In genomic region chr17:62017912-62018311, GRCh38 we compare ENCODE assay signal across 25 cellular contexts. TPM values are rescaled to one million over a fixed set of nuclear protein-coding genes. Genes with fewer than 3 reads are reported as not detected.
DNase-seq lines count a peak whose midpoint lies in the region; FAIRE-seq and TF ChIP-seq lines count a peak whose summit lies in the region.
"Had no signal": no experiment of that assay in that cellular context is flagged by ENCODE, and none has a peak within 500 bp of the region (broad histone marks: within the 10 kb centered on the region; RNA-seq: fewer than 3 reads in every experiment).

No MANE protein-coding gene starts in this region.

- H3K27ac ChIP-seq in mammary epithelial cell (ENCODE audit: insufficient read depth, low read depth, low read length), result peak overlapping the region; percentile 43
- H3K27ac ChIP-seq in breast epithelium, result no peak overlapping the region
- peak overlapping the region; percentile 78 for H3K27ac ChIP-seq in astrocyte (ENCODE audit: low read depth, low read length)
- H3K27ac ChIP-seq in vagina, result no peak overlapping the region
- H3K27ac ChIP-seq: ovary, tibial nerve had no signal

- H3K9me3 ChIP-seq in mammary epithelial cell (replicated peaks; ENCODE audit: insufficient read depth, low read length) (no peaks in the 10 kb centered on the region), breast epithelium (no peaks in the 10 kb centered on the region), astrocyte (ENCODE audit: insufficient read depth, low read depth, low read length) (no peaks in the 10 kb centered on the region), vagina (no peaks in the 10 kb centered on the region)
- H3K9me3 ChIP-seq: BE2C, ovary, tibial nerve had no signal

- H3K4me3 Mint-ChIP-seq in astrocyte (ENCODE audit: unreplicated experiment), result no peak overlapping the region
- H3K4me3 Mint-ChIP-seq: activated naive CD8-positive, alpha-beta T cell treated with anti-CD3 and anti-CD28 coated beads, Interleukin-2, amount 50 U/mL, for 24 hours; GM23338; naive thymus-derived CD8-positive, alpha-beta T cell; stimulated activated naive CD8-positive, alpha-beta T cell treated with anti-CD3 and anti-CD28 coated beads, Interleukin-15, Interleukin-2, amounts not matched to agents 100 ng/mL and 50 ng/mL, for 24 hours; T-helper 2 cell treated with Interferon-gamma antibody and Interleukin-4, amounts not matched to agents 5 μg/mL and 100 μg/mL, for 36 hours had no signal

- H3K4me3 ChIP-seq in mammary epithelial cell (replicated peaks in 1 of 3; ENCODE audit: insufficient read depth in 1 of 3, low read depth in 2 of 3, low read length in 3 of 3), result no peak overlapping the region
- H3K4me3 ChIP-seq in breast epithelium, result no peak overlapping the region
- no peak overlapping the region for H3K4me3 ChIP-seq in astrocyte (ENCODE audit: insufficient read depth, low read depth, low read length)
- no peak overlapping the region for H3K4me3 ChIP-seq in fibroblast of pulmonary artery (replicated peaks; ENCODE audit: low read depth, low read length)
- no peak overlapping the region for H3K4me3 ChIP-seq in vagina
- H3K4me3 ChIP-seq: GM23338, ovary, tibial nerve had no signal

- H3K4me2 ChIP-seq in mammary epithelial cell (ENCODE audit: insufficient read depth, low read depth, low read length) (no peak overlapping the region), astrocyte (ENCODE audit: low read length) (peak overlapping the region; percentile 63)
- H3K4me2 ChIP-seq: GM23338 had no signal

- no TSS peak for BruUV-seq in mammary epithelial cell (replicated peaks; lab: Mats Ljungman, UMichigan)

- H4K20me1 ChIP-seq in mammary epithelial cell (ENCODE audit: insufficient read depth, low read length) (no peaks in the 10 kb centered on the region), astrocyte (ENCODE audit: insufficient read depth, low read length) (peaks cover 5% of the 10 kb centered on the region)

- H3K9ac ChIP-seq in mammary epithelial cell (ENCODE audit: insufficient read depth, low read length) (no peak overlapping the region), astrocyte (ENCODE audit: low read length) (peak overlapping the region; percentile 34)

- TF ChIP-seq POLR2A in breast epithelium (IDR thresholded peaks at IDR 0.05) (no peak), vagina (IDR thresholded peaks at IDR 0.05) (no peak)

- TF ChIP-seq CTCF in mammary epithelial cell (conservative IDR thresholded peaks at IDR 0.05 in 1 of 2, IDR thresholded peaks at IDR 0.05 in 1 of 2; ENCODE audit: extremely low read depth in 1 of 2, insufficient read depth in 1 of 2, low read depth in 1 of 2, low read length in 2 of 2) (no peak), breast epithelium (IDR thresholded peaks at IDR 0.05) (no peak), astrocyte (IDR thresholded peaks at IDR 0.05; ENCODE audit: insufficient read depth, low read depth, low read length) (no peak), fibroblast of pulmonary artery (IDR thresholded peaks at IDR 0.05; ENCODE audit: low read length, missing control alignments) (no peak), vagina (IDR thresholded peaks at IDR 0.05) (no peak)

- in situ Hi-C loops in mammary epithelial cell (cut with MboI; ENCODE audit: low sequenced_read_pairs in 2 of 2), result no loop called here

- DNase-seq in mammary epithelial cell (peak; percentile 11), breast epithelium (ENCODE audit: low spot score in 2 of 2) (no peak), astrocyte (ENCODE audit: low read depth) (peak; percentile 16), fibroblast of pulmonary artery (ENCODE audit: low read depth) (peak; percentile 20), urothelium cell line (ENCODE audit: low spot score) (no peak), vagina (ENCODE audit: extremely low spot score in 2 of 2) (no peak)
- DNase-seq in activated effector memory CD4-positive, alpha-beta T cell treated with Interleukin-2 at 50 U/mL for 16 hours, result no peak
- DNase-seq in stimulated activated CD4-positive, alpha-beta T cell treated with anti-CD3 and anti-CD28 coated beads, Interleukin-2, amount 100 ng/mL, for 48 hours, result no peak
- DNase-seq: 8988T; activated naive CD8-positive, alpha-beta T cell treated with anti-CD3 and anti-CD28 coated beads, Interleukin-2, amount 50 U/mL, for 24 hours; BE2C; DND-41; left colon; naive thymus-derived CD8-positive, alpha-beta T cell; NCI-H1105 treated with DMSO at 0.1 percent for 48 hours; NCI-H2081 treated with DMSO at 0.1 percent for 48 hours; ovary; stimulated activated CD4-positive, alpha-beta T cell treated with anti-CD3 and anti-CD28 coated beads, Interleukin-4, amount 100 ng/mL, for 4 hours had no signal

- H3K27me3 ChIP-seq in mammary epithelial cell (ENCODE audit: insufficient read depth, low read length), result no peaks in the 10 kb centered on the region
- no peaks in the 10 kb centered on the region for H3K27me3 ChIP-seq in breast epithelium
- H3K27me3 ChIP-seq in astrocyte (ENCODE audit: insufficient read depth, low read length), result no peaks in the 10 kb centered on the region
- H3K27me3 ChIP-seq in vagina, result no peaks in the 10 kb centered on the region
- H3K27me3 ChIP-seq: BE2C, ovary, tibial nerve had no signal

- no peak for FAIRE-seq in astrocyte (lab: Jason Lieb, UNC)
- FAIRE-seq in urothelium cell line (lab: Jason Lieb, UNC), result peak; percentile 35
- FAIRE-seq: HepG2, RCC 7860 had no signal

- H3K4me1 ChIP-seq in mammary epithelial cell (ENCODE audit: insufficient read depth, low read length) (no peaks in the 10 kb centered on the region), breast epithelium (no peaks in the 10 kb centered on the region), astrocyte (ENCODE audit: insufficient read depth, low read length) (peaks cover 13% of the 10 kb centered on the region), vagina (no peaks in the 10 kb centered on the region)
- H3K4me1 ChIP-seq: BE2C had no signal

- H3K4me1 Mint-ChIP-seq in astrocyte (ENCODE audit: low read depth, unreplicated experiment), result peaks cover 4% of the 10 kb centered on the region
- H3K4me1 Mint-ChIP-seq: activated naive CD8-positive, alpha-beta T cell treated with anti-CD3 and anti-CD28 coated beads, Interleukin-2, amount 50 U/mL, for 24 hours; GM23338 had no signal

- H3K27me3 Mint-ChIP-seq in astrocyte (ENCODE audit: low read depth, unreplicated experiment), result no peaks in the 10 kb centered on the region
- H3K27me3 Mint-ChIP-seq: activated naive CD8-positive, alpha-beta T cell treated with anti-CD3 and anti-CD28 coated beads, Interleukin-2, amount 50 U/mL, for 24 hours; naive thymus-derived CD8-positive, alpha-beta T cell; stimulated activated naive CD8-positive, alpha-beta T cell treated with anti-CD3 and anti-CD28 coated beads, Interleukin-15, Interleukin-2, amounts not matched to agents 100 ng/mL and 50 ng/mL, for 24 hours had no signal

- intact Hi-C loops in mammary epithelial cell (cut with micrococcal nuclease), result no loop called here
- intact Hi-C loops in breast epithelium (cut with DNase I; ENCODE audit: low total_unique reads), result no loop called here
- intact Hi-C loops in vagina (cut with DNase I), result no loop called here

- H3K36me3 Mint-ChIP-seq in astrocyte (ENCODE audit: low read depth, unreplicated experiment), result peaks cover 10% of the 10 kb centered on the region

- dilution Hi-C loops in mammary epithelial cell (cut with HindIII; ENCODE audit: low sequenced_read_pairs), result no loop called here

- H3K9me3 Mint-ChIP-seq in astrocyte (ENCODE audit: unreplicated experiment), result no peaks in the 10 kb centered on the region
- H3K9me3 Mint-ChIP-seq: activated naive CD8-positive, alpha-beta T cell treated with anti-CD3 and anti-CD28 coated beads, Interleukin-2, amount 50 U/mL, for 24 hours; activated T-helper 2 cell treated with anti-CD3 and anti-CD28 coated beads, Interferon-gamma antibody, Interleukin-2, Interleukin-4, amounts not matched to agents 10 μg/mL and 5 μg/mL and 100 μg/mL, durations not matched to agents 14 hours and 24 hours and 36 hours; naive thymus-derived CD8-positive, alpha-beta T cell; stimulated activated naive CD8-positive, alpha-beta T cell treated with anti-CD3 and anti-CD28 coated beads, Interleukin-15, Interleukin-2, amounts not matched to agents 100 ng/mL and 50 ng/mL, for 24 hours; T-helper 2 cell treated with Interferon-gamma antibody and Interleukin-4, amounts not matched to agents 5 μg/mL and 100 μg/mL, for 36 hours had no signal

- no peak overlapping the region for H2AFZ ChIP-seq in mammary epithelial cell (ENCODE audit: low read depth, low read length)
- no peak overlapping the region for H2AFZ ChIP-seq in astrocyte (ENCODE audit: low read depth, low read length)
- H2AFZ ChIP-seq: GM23338 had no signal

- H3K79me2 ChIP-seq in mammary epithelial cell (ENCODE audit: insufficient read depth, low read length) (peaks cover 37% of the 10 kb centered on the region), astrocyte (ENCODE audit: insufficient read depth, low read length) (peaks cover 38% of the 10 kb centered on the region)

- CTCF ChIA-PET in mammary epithelial cell (lab: Charles Lee; ENCODE audit: low non-redundant PET), result no interaction called here

- no peak overlapping the region for H3K27ac Mint-ChIP-seq in astrocyte (ENCODE audit: unreplicated experiment)
- H3K27ac Mint-ChIP-seq: activated naive CD8-positive, alpha-beta T cell treated with anti-CD3 and anti-CD28 coated beads, Interleukin-2, amount 50 U/mL, for 24 hours; activated T-helper 2 cell treated with anti-CD3 and anti-CD28 coated beads, Interferon-gamma antibody, Interleukin-2, Interleukin-4, amounts not matched to agents 10 μg/mL and 5 μg/mL and 100 μg/mL, durations not matched to agents 14 hours and 24 hours and 36 hours; GM23338; stimulated activated naive CD8-positive, alpha-beta T cell treated with anti-CD3 and anti-CD28 coated beads, Interleukin-15, Interleukin-2, amounts not matched to agents 100 ng/mL and 50 ng/mL, for 24 hours; T-helper 2 cell treated with Interferon-gamma antibody and Interleukin-4, amounts not matched to agents 5 μg/mL and 100 μg/mL, for 36 hours had no signal

- H3K36me3 ChIP-seq in mammary epithelial cell (ENCODE audit: insufficient read depth, low read length), result peaks cover 15% of the 10 kb centered on the region
- H3K36me3 ChIP-seq in breast epithelium, result peaks cover 2% of the 10 kb centered on the region
- H3K36me3 ChIP-seq in astrocyte (ENCODE audit: insufficient read depth, low read length), result peaks cover 7% of the 10 kb centered on the region
- peaks cover 0 to 30% of the 10 kb centered on the region in 2 donors for H3K36me3 ChIP-seq in vagina
- H3K36me3 ChIP-seq: ovary had no signal

RNA-seq across cellular contexts. Expression of gene MED13, which starts 47.2 kb away (rescaled TPM):
- total RNA-seq in mammary epithelial cell, result 10 to 100 TPM; 50.1 to 79.9 TPM
- 20.5 TPM for polyA plus RNA-seq in mammary epithelial cell
- polyA minus RNA-seq in mammary epithelial cell, result 146 TPM
- 100 to 1,000 TPM in 1 of 3 donors, 10 to 100 TPM in 2; 73.4 to 136 (median 92.1) TPM for total RNA-seq in breast epithelium
- 49.3 and 55.0 TPM in 2 replicates for total RNA-seq in astrocyte
- 59.9 TPM for total RNA-seq in vagina

Comparison
In these comparisons a context has a peak if more than half of its experiments do, and no peak if none do; other contexts are left out.
1. DNase-seq: peak in mammary epithelial cell (single experiment), astrocyte (single experiment) and fibroblast of pulmonary artery (single experiment); none in breast epithelium (0 of 2), urothelium cell line (single experiment), activated effector memory CD4-positive, alpha-beta T cell treated with Interleukin-2 at 50 U/mL for 16 hours (single experiment), vagina (0 of 2) and stimulated activated CD4-positive, alpha-beta T cell treated with anti-CD3 and anti-CD28 coated beads, Interleukin-2, amount 100 ng/mL, for 48 hours (0 of 2).
2. H3K27ac ChIP-seq: peak in mammary epithelial cell (single experiment) and astrocyte (single experiment); none in breast epithelium (0 of 2) and vagina (single experiment).